1 cellular context compared by ENCODE assay signal in genomic region chrX:48021026-48021900, GRCh38.
TF ChIP-seq lines count a peak whose summit lies in the region.

No MANE protein-coding gene starts in this region.

TF ChIP-seq in K562, 482 proteins besides CTCF, POLR2A, EP300 and RAD21:
- TF ChIP-seq BHLHE40 (IDR thresholded peaks at IDR 0.05; ENCODE audit: low read length) (peak; percentile 55), ZNF584 (CRISPR knock-in tag; IDR thresholded peaks at IDR 0.05; ENCODE audit: low read depth) (no peak), ATF7 (IDR thresholded peaks at IDR 0.05) (peak; percentile 99), ZNF124 (CRISPR knock-in tag; IDR thresholded peaks at IDR 0.05) (no peak), ZNF175 (CRISPR knock-in tag; IDR thresholded peaks at IDR 0.05; ENCODE audit: low read depth) (no peak), PRDM10 (IDR thresholded peaks at IDR 0.05; ENCODE audit: partially characterized antibody) (peak; percentile 99), ZC3H11A (IDR thresholded peaks at IDR 0.05; ENCODE audit: low read depth, low read length) (no peak), ASH1L (IDR thresholded peaks at IDR 0.05; ENCODE audit: borderline replicate concordance, low read depth, partially characterized antibody) (peak; percentile 75), YY1 (IDR thresholded peaks at IDR 0.05; ENCODE audit: borderline replicate concordance in 1 of 3, control insufficient read depth in 1 of 3, extremely low read depth in 1 of 3, insufficient read depth in 3 of 3, insufficient read length in 1 of 3, insufficient replicate concordance in 2 of 3, low read depth in 1 of 3, low read length in 2 of 3) (peak; percentile 58 to 95 (median 88)), NONO (IDR thresholded peaks at IDR 0.05; ENCODE audit: low read depth in 2 of 2, low read length in 1 of 2) (peak in 1 of 2 experiments; percentile 97; a peak in 2 of 4 replicates), TRIM25 (IDR thresholded peaks at IDR 0.05; ENCODE audit: borderline replicate concordance) (no peak), ZNF449 (CRISPR knock-in tag; IDR thresholded peaks at IDR 0.05) (no peak), TCF7L2 (IDR thresholded peaks at IDR 0.05; ENCODE audit: low read depth, low read length) (peak; percentile 81), SIX5 (IDR thresholded peaks at IDR 0.05; ENCODE audit: borderline replicate concordance in 1 of 2, insufficient read depth in 1 of 2, low read depth in 1 of 2, low read length in 2 of 2) (peak in 1 of 2 experiments; percentile 19; a peak in 1 of 4 replicates), E2F4 (CRISPR knock-in tag; IDR thresholded peaks at IDR 0.05; ENCODE audit: low read depth) (no peak), FOXK2 (conservative IDR thresholded peaks at IDR 0.05 in 1 of 2, IDR thresholded peaks at IDR 0.05 in 1 of 2; ENCODE audit: low read depth in 2 of 2) (peak in 1 of 2 experiments; percentile 99; a peak in 2 of 4 replicates), ZBTB33 (CRISPR knock-in tag; IDR thresholded peaks at IDR 0.05) (peak; percentile 38; the same call in 1 of the 2 replicates), FOXM1 (IDR thresholded peaks at IDR 0.05; ENCODE audit: low read depth) (0 out of 2 replicates have a peak, but pooled peaks have one; percentile 42), FOXM1 (CRISPR knock-in tag; IDR thresholded peaks at IDR 0.05; ENCODE audit: low read depth) (no peak), BCLAF1 (IDR thresholded peaks at IDR 0.05; ENCODE audit: borderline replicate concordance in 1 of 2, control insufficient read depth in 1 of 2, low read depth in 2 of 2, low read length in 1 of 2) (peak in 1 of 2 experiments; percentile 89; a peak in 2 of 4 replicates), TOE1 (IDR thresholded peaks at IDR 0.05; ENCODE audit: borderline replicate concordance) (peak; percentile 61), TOE1 (CRISPR knock-in tag; IDR thresholded peaks at IDR 0.05; ENCODE audit: borderline replicate concordance, low read depth) (no peak), JUND (IDR thresholded peaks at IDR 0.05; ENCODE audit: borderline replicate concordance, low read depth, low read length) (peak; percentile 71), JUND (tag; IDR thresholded peaks at IDR 0.05; ENCODE audit: borderline replicate concordance, low read depth, low read length) (no peak), MBD2 (IDR thresholded peaks at IDR 0.05; ENCODE audit: borderline replicate concordance, low read depth) (peak; percentile 71)
